Comparison of ENCODE assay signal across 17 cellular contexts in genomic region chr21:45987121-45987711, GRCh38. TPM values are rescaled to one million over a fixed set of nuclear protein-coding genes. Genes with fewer than 3 reads are reported as not detected.
DNase-seq lines count a peak whose midpoint lies in the region; ATAC-seq, FAIRE-seq and TF ChIP-seq lines count a peak whose summit lies in the region.
"Had no signal": no experiment of that assay in that cellular context is flagged by ENCODE, and none has a peak within 500 bp of the region (broad histone marks: within the 10 kb centered on the region; RNA-seq: fewer than 3 reads in every experiment).

No MANE protein-coding gene starts in this region.

- peaks cover 5% of the 10 kb centered on the region for H3K79me1 ChIP-seq in neuronal stem cell (ENCODE audit: low read depth, low read length)

- H2AK5ac ChIP-seq in neuronal stem cell (ENCODE audit: low read depth, low read length): no peak overlapping the region

- no peak overlapping the region for H2AFZ ChIP-seq in neuronal stem cell (ENCODE audit: low read length)

- no peak overlapping the region for H3K4me2 ChIP-seq in neuronal stem cell (ENCODE audit: insufficient read depth, low read length, poor library complexity, severe bottlenecking)

- H3K27me3 ChIP-seq in esophagus squamous epithelium (peaks cover 0 to 12% (median 0%) of the 10 kb centered on the region in 4 donors), neuronal stem cell (ENCODE audit: control insufficient read depth in 3 of 3, insufficient read depth in 3 of 3, low read depth in 1 of 3, low read length in 3 of 3) (peaks cover 0 to 7% (median 0%) of the 10 kb centered on the region in 3 experiments)
- H3K27me3 ChIP-seq: body of pancreas had no signal

- no peak overlapping the region for H2BK5ac ChIP-seq in neuronal stem cell (ENCODE audit: low read length)

- no peak overlapping the region for H4K8ac ChIP-seq in neuronal stem cell (ENCODE audit: low read depth, low read length)

- H3K27ac ChIP-seq in esophagus squamous epithelium (peak overlapping the region in 3 of 4 donors; percentile 74 to 89 (median 76)), neuronal stem cell (replicated peaks; ENCODE audit: low read length) (no peak overlapping the region)
- H3K27ac ChIP-seq: body of pancreas had no signal

- peak overlapping the region; percentile 28 for H3K18ac ChIP-seq in neuronal stem cell (ENCODE audit: low read length)

- H2BK12ac ChIP-seq in neuronal stem cell (ENCODE audit: low read length): no peak overlapping the region

- H2BK120ac ChIP-seq in neuronal stem cell (ENCODE audit: low read depth, low read length): no peak overlapping the region

- peak; percentile 11 for DNase-seq in activated naive CD4-positive, alpha-beta T cell treated with anti-CD3 and anti-CD28 coated beads, Interleukin-2, amount 50 U/mL, for 16 hours
- DNase-seq in activated naive CD4-positive, alpha-beta T cell (lab: John Stamatoyannopoulos, UW): no peak
- DNase-seq in esophagus squamous epithelium (lab: John Stamatoyannopoulos, UW): no peak
- no peak for DNase-seq in neuronal stem cell (ENCODE audit: low spot score)
- DNase-seq in urothelium cell line (ENCODE audit: low spot score): no peak
- no peak for DNase-seq in SKM-1 treated with dmso at 0.1 percent for 144 hours (lab: John Stamatoyannopoulos, UW; ENCODE audit: unreplicated experiment)
- no peak for DNase-seq in stimulated activated CD4-positive, alpha-beta T cell treated with anti-CD3 and anti-CD28 coated beads, Interleukin-4, amount 100 ng/mL, for 4 hours
- DNase-seq: activated gamma-delta T cell treated with Interleukin-2 at 50 U/mL for 16 hours; CD4-positive, alpha-beta memory T cell; erythroblast; islet precursor cell; NCI-H1092 treated with DMSO at 0.1 percent for 48 hours; NCI-H774; stimulated activated naive B cell treated with anti-CD40 and anti-IgM and Interleukin-4, amounts not matched to agents 10 μg/mL and 1 μg/mL and 100 μg/mL, for 72 hours had no signal

- ATAC-seq in GM19324 (IDR thresholded peaks at IDR 0.05; ENCODE audit: low FRiP score, unreplicated experiment): no peak
- ATAC-seq: body of pancreas; heart right ventricle; stimulated activated naive B cell treated with anti-CD40 and anti-IgM and Interleukin-4, amounts not matched to agents 10 μg/mL and 1 μg/mL and 100 μg/mL, for 72 hours had no signal

- H3K9me3 ChIP-seq in esophagus squamous epithelium (no peaks in the 10 kb centered on the region), neuronal stem cell (replicated peaks in 1 of 2; ENCODE audit: control insufficient read depth in 2 of 2, insufficient read depth in 1 of 2, low read depth in 1 of 2, low read length in 2 of 2) (no peaks in the 10 kb centered on the region)
- H3K9me3 ChIP-seq: body of pancreas, heart right ventricle had no signal

- no peak overlapping the region for H2BK15ac ChIP-seq in neuronal stem cell (ENCODE audit: low read length)

- intact Hi-C loops in esophagus squamous epithelium (cut with DNase I): no loop called here

- no peak for TF ChIP-seq POLR2A in esophagus squamous epithelium (IDR thresholded peaks at IDR 0.05)

- H3K4me3 ChIP-seq in esophagus squamous epithelium (no peak overlapping the region), neuronal stem cell (ENCODE audit: low read length in 2 of 2) (no peak overlapping the region)
- H3K4me3 ChIP-seq: body of pancreas, heart right ventricle had no signal

- no peak overlapping the region for H3K23ac ChIP-seq in neuronal stem cell (ENCODE audit: low read depth, low read length, poor library complexity)

- peak; percentile 73 for FAIRE-seq in urothelium cell line (lab: Jason Lieb, UNC)

- H3K14ac ChIP-seq in neuronal stem cell (ENCODE audit: low read length): no peak overlapping the region

- no peak overlapping the region for H4K91ac ChIP-seq in neuronal stem cell (ENCODE audit: low read depth, low read length, poor library complexity)

- TF ChIP-seq CTCF in esophagus squamous epithelium (IDR thresholded peaks at IDR 0.05): no peak

- H3K4ac ChIP-seq in neuronal stem cell (ENCODE audit: low read length): no peak overlapping the region

- H3K4me1 ChIP-seq in esophagus squamous epithelium: peaks cover 0 to 60% (median 16%) of the 10 kb centered on the region in 3 donors
- H3K4me1 ChIP-seq in neuronal stem cell (ENCODE audit: control insufficient read depth in 2 of 2, insufficient read depth in 1 of 2, low read depth in 1 of 2, low read length in 2 of 2): peaks cover 5 to 8% of the 10 kb centered on the region in 2 donors

- peaks cover 0 to 49% (median 12%) of the 10 kb centered on the region in 3 donors for H3K36me3 ChIP-seq in esophagus squamous epithelium
- H3K36me3 ChIP-seq in neuronal stem cell (replicated peaks in 1 of 2; ENCODE audit: control insufficient read depth in 2 of 2, insufficient read depth in 2 of 2, low read length in 2 of 2): peaks cover 3 to 56% of the 10 kb centered on the region in 2 donors

- H3K9ac ChIP-seq in neuronal stem cell (ENCODE audit: low read depth, low read length, poor library complexity): no peak overlapping the region

- WGBS in esophagus squamous epithelium, 2 donors: 78 to 86% methylated on average over 19 to 25 of the region's 29 CpGs
- no CpG with 5 or more reads among the region's 29 CpGs for WGBS in neuronal stem cell (ENCODE audit: extremely low coverage in 2 of 2, insufficient read length in 2 of 2, insufficient replicate concordance in 1 of 2), 2 donors

RNA-seq across cellular contexts. Expression of gene COL6A1, which starts 5.6 kb away (rescaled TPM):
- total RNA-seq in esophagus squamous epithelium: 100 to 1,000 TPM in 1 of 4 donors, 10 to 100 TPM in 3; 25.0 to 242 (median 54.9) TPM
- 54.3 TPM for polyA plus RNA-seq in neuronal stem cell (2013, experiment 1 of 2)
- 53.4 TPM for polyA plus RNA-seq in neuronal stem cell (2013, experiment 2 of 2)
